28 cellular contexts compared by ENCODE assay signal in the genomic region with DNA sequence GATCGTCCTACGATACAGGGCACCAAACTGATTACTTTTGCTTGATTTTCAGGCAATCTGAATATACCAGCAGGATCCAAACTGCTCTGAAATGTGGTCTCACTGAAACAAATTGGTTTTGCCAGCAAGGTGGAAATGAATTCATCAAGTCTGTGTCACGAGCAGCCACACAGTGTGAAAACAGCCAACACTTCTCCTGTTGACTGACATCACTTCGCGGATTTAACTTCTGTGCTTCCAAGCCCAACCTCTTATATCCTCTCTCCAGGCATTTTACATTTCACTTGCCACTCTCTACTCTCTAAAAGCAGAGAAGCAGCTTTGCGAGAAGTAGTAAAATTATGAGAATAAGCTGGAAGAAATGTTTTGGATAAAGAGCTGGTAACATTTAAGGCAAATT.
"Had no signal": no experiment of that assay in that cellular context is flagged by ENCODE, and none has a peak within 500 bp of the region (broad histone marks: within the 10 kb centered on the region; RNA-seq: fewer than 3 reads in every experiment).

No MANE protein-coding gene starts in this region.

- H3K36me3 ChIP-seq: ascending aorta, breast epithelium, cardiac muscle cell, esophagus muscularis mucosa, gastrocnemius medialis had no signal

- ATAC-seq: activated naive CD4-positive, alpha-beta T cell treated with anti-CD3 and anti-CD28 coated beads, Interleukin-2, amount 50 U/mL, for 72 hours; activated T-cell treated with anti-CD3 and anti-CD28 coated beads, Interleukin-2, amount 50 U/mL, for 72 hours; effector memory CD8-positive, alpha-beta T cell; foreskin keratinocyte; gastrocnemius medialis had no signal

- H3K27me3 ChIP-seq: ascending aorta, breast epithelium, cardiac muscle cell, esophagus muscularis mucosa, foreskin keratinocyte, gastrocnemius medialis had no signal

- DNase-seq: activated CD4-positive, alpha-beta memory T cell treated with anti-CD3 and anti-CD28 coated beads, Interleukin-2, amount 10 ng/mL, durations not matched to agents 7 days and 5 days; activated CD4-positive, alpha-beta T cell treated with anti-CD3 and anti-CD28 coated beads for 4 hours; activated CD4-positive, alpha-beta T cell treated with anti-CD3 and anti-CD28 coated beads, Interleukin-2, amount 10 ng/mL, durations not matched to agents 7 days and 5 days; activated CD4-positive, alpha-beta T cell treated with anti-CD3 and anti-CD28 coated beads, Interleukin-2, amount 50 U/mL, for 4 hours; activated CD4-positive, CD25-positive, alpha-beta regulatory T cell; activated CD4-positive, CD25-positive, alpha-beta regulatory T cell treated with anti-CD3 and anti-CD28 coated beads, Interleukin-2, amount 50 U/mL, for 72 hours; activated CD8-positive, alpha-beta memory T cell treated with anti-CD3 and anti-CD28 coated beads, Interleukin-2, amount 50 U/mL, for 48 hours; activated gamma-delta T cell; activated naive CD4-positive, alpha-beta T cell; activated naive CD4-positive, alpha-beta T cell treated with anti-CD3 and anti-CD28 coated beads, Interleukin-2, amount 10 ng/mL, durations not matched to agents 7 days and 5 days; activated naive CD8-positive, alpha-beta T cell treated with anti-CD3 and anti-CD28 coated beads, Interleukin-2, amount 10 ng/mL, durations not matched to agents 7 days and 5 days; activated T-cell treated with anti-CD3 and anti-CD28 coated beads for 4 hours; activated T-cell treated with anti-CD3 and anti-CD28 coated beads, Interleukin-2, amount 50 U/mL, for 24 hours; activated T-cell treated with anti-CD3 and anti-CD28 coated beads, Interleukin-2, amount 50 U/mL, for 72 hours; dermis blood vessel endothelial cell; effector CD4-positive, alpha-beta T cell; effector memory CD8-positive, alpha-beta T cell; erythroblast; foreskin keratinocyte; gastrocnemius medialis; glutamatergic neuron; T-helper 2 cell had no signal

- H3K9me3 ChIP-seq: ascending aorta, breast epithelium, esophagus muscularis mucosa, gastrocnemius medialis had no signal

- H3K4me3 ChIP-seq: ascending aorta, breast epithelium, cardiac muscle cell, coronary artery, esophagus muscularis mucosa, gastrocnemius medialis had no signal

- H3K4me1 ChIP-seq: ascending aorta, breast epithelium, esophagus muscularis mucosa, foreskin keratinocyte, gastrocnemius medialis had no signal

- H3K27ac ChIP-seq: ascending aorta, breast epithelium, cardiac muscle cell, coronary artery, esophagus muscularis mucosa, foreskin keratinocyte, gastrocnemius medialis had no signal
